In the genomic region with DNA sequence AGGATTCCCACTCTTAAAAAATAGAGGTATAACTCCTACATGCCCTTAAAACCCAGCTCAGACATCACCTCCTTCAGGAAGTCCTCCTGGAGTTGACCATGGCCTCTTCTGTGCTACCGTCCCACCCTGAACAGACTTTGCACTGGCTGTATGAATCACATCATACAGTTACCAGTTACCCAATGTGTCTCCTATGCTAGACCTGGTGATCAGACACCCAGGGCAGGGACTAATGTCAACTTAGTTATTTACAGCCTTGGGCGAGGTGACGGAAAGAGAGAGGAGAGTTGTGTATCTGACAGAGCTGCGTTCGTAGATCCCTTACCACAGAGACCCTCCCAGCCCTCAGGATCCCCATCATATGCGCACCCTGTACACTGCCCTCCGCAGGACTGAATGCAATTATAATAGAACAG, we compare ENCODE assay signal across 1 cellular context.
TF ChIP-seq lines count a peak whose summit lies in the region.

No MANE protein-coding gene starts in this region.

TF ChIP-seq in HepG2, 621 proteins besides CTCF, POLR2A, EP300 and RAD21 (continued from another document and continues in another):
- TF ChIP-seq LCORL (IDR thresholded peaks at IDR 0.05) (no peak), LCORL (CRISPR knock-in tag; IDR thresholded peaks at IDR 0.05) (peak; percentile 49; the same call in 1 of the 2 replicates), MIXL1 (CRISPR knock-in tag; IDR thresholded peaks at IDR 0.05) (peak; percentile 17; the same call in 1 of the 2 replicates), HIVEP1 (CRISPR knock-in tag; IDR thresholded peaks at IDR 0.05) (no peak), SMARCC2 (IDR thresholded peaks at IDR 0.05) (no peak), TBL1XR1 (IDR thresholded peaks at IDR 0.05; ENCODE audit: borderline replicate concordance, low read length, partially characterized antibody) (no peak), FOXJ3 (CRISPR knock-in tag; IDR thresholded peaks at IDR 0.05; ENCODE audit: borderline replicate concordance) (no peak), RXRB (CRISPR knock-in tag; IDR thresholded peaks at IDR 0.05; ENCODE audit: borderline replicate concordance) (0 out of 2 replicates have a peak, but pooled peaks have one; percentile 27), ZFP36L2 (CRISPR knock-in tag; IDR thresholded peaks at IDR 0.05) (no peak), ZNF644 (CRISPR knock-in tag; IDR thresholded peaks at IDR 0.05; ENCODE audit: low read depth) (no peak), AKAP8 (CRISPR knock-in tag; IDR thresholded peaks at IDR 0.05) (no peak), HHEX (CRISPR knock-in tag; IDR thresholded peaks at IDR 0.05) (no peak), HNF4G (IDR thresholded peaks at IDR 0.05; ENCODE audit: borderline replicate concordance, low read depth, low read length) (0 out of 2 replicates have a peak, but pooled peaks have one; percentile 33), HNF4G (CRISPR knock-in tag; IDR thresholded peaks at IDR 0.05; ENCODE audit: borderline replicate concordance, low read depth) (peak; percentile 45; the same call in 1 of the 2 replicates), SP140L (CRISPR knock-in tag; IDR thresholded peaks at IDR 0.05; ENCODE audit: borderline replicate concordance) (no peak), ZNF3 (CRISPR knock-in tag; IDR thresholded peaks at IDR 0.05) (no peak), ZNF24 (IDR thresholded peaks at IDR 0.05) (no peak), CEBPB (IDR thresholded peaks at IDR 0.05; ENCODE audit: borderline replicate concordance, low read depth, low read length) (peak; percentile 63), MED1 (CRISPR knock-in tag; IDR thresholded peaks at IDR 0.05) (0 out of 2 replicates have a peak, but pooled peaks have one; percentile 8), MEF2D (CRISPR knock-in tag; IDR thresholded peaks at IDR 0.05) (no peak), ZNF205 (CRISPR knock-in tag; IDR thresholded peaks at IDR 0.05) (no peak), STAT5B (CRISPR knock-in tag; IDR thresholded peaks at IDR 0.05) (no peak), SNAPC2 (CRISPR knock-in tag; IDR thresholded peaks at IDR 0.05) (peak; percentile 36; the same call in 1 of the 2 replicates), ATF7-NPFF (CRISPR knock-in tag; IDR thresholded peaks at IDR 0.05; ENCODE audit: low read depth) (no peak), ZMYM3 (CRISPR knock-in tag; IDR thresholded peaks at IDR 0.05) (peak; percentile 87), HDAC1 (CRISPR knock-in tag; IDR thresholded peaks at IDR 0.05) (peak; percentile 44; the same call in 1 of the 2 replicates), NCOR1 (IDR thresholded peaks at IDR 0.05; ENCODE audit: borderline replicate concordance, low read length) (peak; percentile 60; the same call in 1 of the 2 replicates), ZNF274 (CRISPR knock-in tag; IDR thresholded peaks at IDR 0.05) (no peak), SMYD3 (CRISPR knock-in tag; IDR thresholded peaks at IDR 0.05) (no peak), HOXA3 (CRISPR knock-in tag; IDR thresholded peaks at IDR 0.05) (no peak), TP53 (CRISPR knock-in tag; conservative IDR thresholded peaks at IDR 0.05) (no peak), TEAD2 (CRISPR knock-in tag; IDR thresholded peaks at IDR 0.05) (no peak), TBX2 (CRISPR knock-in tag; IDR thresholded peaks at IDR 0.05; ENCODE audit: borderline replicate concordance) (peak; percentile 66; the same call in 1 of the 2 replicates), SAFB2 (CRISPR knock-in tag; IDR thresholded peaks at IDR 0.05; ENCODE audit: borderline replicate concordance, low read depth) (no peak), ZBTB38 (CRISPR knock-in tag; IDR thresholded peaks at IDR 0.05) (peak; percentile 79; the same call in 1 of the 2 replicates), ZFP36 (IDR thresholded peaks at IDR 0.05; ENCODE audit: borderline replicate concordance, low read depth, low read length, partially characterized antibody) (peak; percentile 99), ZNF180 (CRISPR knock-in tag; IDR thresholded peaks at IDR 0.05; ENCODE audit: borderline replicate concordance, low read depth) (no peak), HDAC2 (CRISPR knock-in tag; IDR thresholded peaks at IDR 0.05) (no peak), FOXP1 (IDR thresholded peaks at IDR 0.05) (no peak), FOXP1 (CRISPR knock-in tag; IDR thresholded peaks at IDR 0.05) (peak; percentile 70), JUNB (CRISPR knock-in tag; IDR thresholded peaks at IDR 0.05; ENCODE audit: borderline replicate concordance) (no peak), ZNF788 (CRISPR knock-in tag; IDR thresholded peaks at IDR 0.05; ENCODE audit: borderline replicate concordance) (no peak), YEATS4 (CRISPR knock-in tag; IDR thresholded peaks at IDR 0.05; ENCODE audit: borderline replicate concordance) (no peak)
- TF ChIP-seq, protein P1, sequence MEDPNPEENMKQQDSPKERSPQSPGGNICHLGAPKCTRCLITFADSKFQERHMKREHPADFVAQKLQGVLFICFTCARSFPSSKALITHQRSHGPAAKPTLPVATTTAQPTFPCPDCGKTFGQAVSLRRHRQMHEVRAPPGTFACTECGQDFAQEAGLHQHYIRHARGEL (CRISPR knock-in tag; IDR thresholded peaks at IDR 0.05) = no peak
- TF ChIP-seq, protein P2, sequence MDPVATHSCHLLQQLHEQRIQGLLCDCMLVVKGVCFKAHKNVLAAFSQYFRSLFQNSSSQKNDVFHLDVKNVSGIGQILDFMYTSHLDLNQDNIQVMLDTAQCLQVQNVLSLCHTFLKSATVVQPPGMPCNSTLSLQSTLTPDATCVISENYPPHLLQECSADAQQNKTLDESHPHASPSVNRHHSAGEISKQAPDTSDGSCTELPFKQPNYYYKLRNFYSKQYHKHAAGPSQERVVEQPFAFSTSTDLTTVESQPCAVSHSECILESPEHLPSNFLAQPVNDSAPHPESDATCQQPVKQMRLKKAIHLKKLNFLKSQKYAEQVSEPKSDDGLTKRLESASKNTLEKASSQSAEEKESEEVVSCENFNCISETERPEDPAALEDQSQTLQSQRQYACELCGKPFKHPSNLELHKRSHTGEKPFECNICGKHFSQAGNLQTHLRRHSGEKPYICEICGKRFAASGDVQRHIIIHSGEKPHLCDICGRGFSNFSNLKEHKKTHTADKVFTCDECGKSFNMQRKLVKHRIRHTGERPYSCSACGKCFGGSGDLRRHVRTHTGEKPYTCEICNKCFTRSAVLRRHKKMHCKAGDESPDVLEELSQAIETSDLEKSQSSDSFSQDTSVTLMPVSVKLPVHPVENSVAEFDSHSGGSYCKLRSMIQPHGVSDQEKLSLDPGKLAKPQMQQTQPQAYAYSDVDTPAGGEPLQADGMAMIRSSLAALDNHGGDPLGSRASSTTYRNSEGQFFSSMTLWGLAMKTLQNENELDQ (CRISPR knock-in tag; IDR thresholded peaks at IDR 0.05; ENCODE audit: borderline replicate concordance) = no peak
- TF ChIP-seq, protein P3, sequence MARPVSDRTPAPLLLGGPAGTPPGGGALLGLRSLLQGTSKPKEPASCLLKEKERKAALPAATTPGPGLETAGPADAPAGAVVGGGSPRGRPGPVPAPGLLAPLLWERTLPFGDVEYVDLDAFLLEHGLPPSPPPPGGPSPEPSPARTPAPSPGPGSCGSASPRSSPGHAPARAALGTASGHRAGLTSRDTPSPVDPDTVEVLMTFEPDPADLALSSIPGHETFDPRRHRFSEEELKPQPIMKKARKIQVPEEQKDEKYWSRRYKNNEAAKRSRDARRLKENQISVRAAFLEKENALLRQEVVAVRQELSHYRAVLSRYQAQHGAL (CRISPR knock-in tag; IDR thresholded peaks at IDR 0.05; ENCODE audit: not compliant biosample characterization) = no peak
- TF ChIP-seq, protein P4, sequence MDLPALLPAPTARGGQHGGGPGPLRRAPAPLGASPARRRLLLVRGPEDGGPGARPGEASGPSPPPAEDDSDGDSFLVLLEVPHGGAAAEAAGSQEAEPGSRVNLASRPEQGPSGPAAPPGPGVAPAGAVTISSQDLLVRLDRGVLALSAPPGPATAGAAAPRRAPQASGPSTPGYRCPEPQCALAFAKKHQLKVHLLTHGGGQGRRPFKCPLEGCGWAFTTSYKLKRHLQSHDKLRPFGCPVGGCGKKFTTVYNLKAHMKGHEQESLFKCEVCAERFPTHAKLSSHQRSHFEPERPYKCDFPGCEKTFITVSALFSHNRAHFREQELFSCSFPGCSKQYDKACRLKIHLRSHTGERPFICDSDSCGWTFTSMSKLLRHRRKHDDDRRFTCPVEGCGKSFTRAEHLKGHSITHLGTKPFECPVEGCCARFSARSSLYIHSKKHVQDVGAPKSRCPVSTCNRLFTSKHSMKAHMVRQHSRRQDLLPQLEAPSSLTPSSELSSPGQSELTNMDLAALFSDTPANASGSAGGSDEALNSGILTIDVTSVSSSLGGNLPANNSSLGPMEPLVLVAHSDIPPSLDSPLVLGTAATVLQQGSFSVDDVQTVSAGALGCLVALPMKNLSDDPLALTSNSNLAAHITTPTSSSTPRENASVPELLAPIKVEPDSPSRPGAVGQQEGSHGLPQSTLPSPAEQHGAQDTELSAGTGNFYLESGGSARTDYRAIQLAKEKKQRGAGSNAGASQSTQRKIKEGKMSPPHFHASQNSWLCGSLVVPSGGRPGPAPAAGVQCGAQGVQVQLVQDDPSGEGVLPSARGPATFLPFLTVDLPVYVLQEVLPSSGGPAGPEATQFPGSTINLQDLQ (CRISPR knock-in tag; IDR thresholded peaks at IDR 0.05) = no peak
- TF ChIP-seq, protein P5, sequence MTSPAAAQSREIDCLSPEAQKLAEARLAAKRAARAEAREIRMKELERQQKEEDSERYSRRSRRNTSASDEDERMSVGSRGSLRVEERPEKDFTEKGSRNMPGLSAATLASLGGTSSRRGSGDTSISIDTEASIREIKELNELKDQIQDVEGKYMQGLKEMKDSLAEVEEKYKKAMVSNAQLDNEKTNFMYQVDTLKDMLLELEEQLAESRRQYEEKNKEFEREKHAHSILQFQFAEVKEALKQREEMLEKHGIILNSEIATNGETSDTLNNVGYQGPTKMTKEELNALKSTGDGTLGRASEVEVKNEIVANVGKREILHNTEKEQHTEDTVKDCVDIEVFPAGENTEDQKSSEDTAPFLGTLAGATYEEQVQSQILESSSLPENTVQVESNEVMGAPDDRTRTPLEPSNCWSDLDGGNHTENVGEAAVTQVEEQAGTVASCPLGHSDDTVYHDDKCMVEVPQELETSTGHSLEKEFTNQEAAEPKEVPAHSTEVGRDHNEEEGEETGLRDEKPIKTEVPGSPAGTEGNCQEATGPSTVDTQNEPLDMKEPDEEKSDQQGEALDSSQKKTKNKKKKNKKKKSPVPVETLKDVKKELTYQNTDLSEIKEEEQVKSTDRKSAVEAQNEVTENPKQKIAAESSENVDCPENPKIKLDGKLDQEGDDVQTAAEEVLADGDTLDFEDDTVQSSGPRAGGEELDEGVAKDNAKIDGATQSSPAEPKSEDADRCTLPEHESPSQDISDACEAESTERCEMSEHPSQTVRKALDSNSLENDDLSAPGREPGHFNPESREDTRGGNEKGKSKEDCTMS (CRISPR knock-in tag; conservative IDR thresholded peaks at IDR 0.05) = no peak
- TF ChIP-seq, protein P6, sequence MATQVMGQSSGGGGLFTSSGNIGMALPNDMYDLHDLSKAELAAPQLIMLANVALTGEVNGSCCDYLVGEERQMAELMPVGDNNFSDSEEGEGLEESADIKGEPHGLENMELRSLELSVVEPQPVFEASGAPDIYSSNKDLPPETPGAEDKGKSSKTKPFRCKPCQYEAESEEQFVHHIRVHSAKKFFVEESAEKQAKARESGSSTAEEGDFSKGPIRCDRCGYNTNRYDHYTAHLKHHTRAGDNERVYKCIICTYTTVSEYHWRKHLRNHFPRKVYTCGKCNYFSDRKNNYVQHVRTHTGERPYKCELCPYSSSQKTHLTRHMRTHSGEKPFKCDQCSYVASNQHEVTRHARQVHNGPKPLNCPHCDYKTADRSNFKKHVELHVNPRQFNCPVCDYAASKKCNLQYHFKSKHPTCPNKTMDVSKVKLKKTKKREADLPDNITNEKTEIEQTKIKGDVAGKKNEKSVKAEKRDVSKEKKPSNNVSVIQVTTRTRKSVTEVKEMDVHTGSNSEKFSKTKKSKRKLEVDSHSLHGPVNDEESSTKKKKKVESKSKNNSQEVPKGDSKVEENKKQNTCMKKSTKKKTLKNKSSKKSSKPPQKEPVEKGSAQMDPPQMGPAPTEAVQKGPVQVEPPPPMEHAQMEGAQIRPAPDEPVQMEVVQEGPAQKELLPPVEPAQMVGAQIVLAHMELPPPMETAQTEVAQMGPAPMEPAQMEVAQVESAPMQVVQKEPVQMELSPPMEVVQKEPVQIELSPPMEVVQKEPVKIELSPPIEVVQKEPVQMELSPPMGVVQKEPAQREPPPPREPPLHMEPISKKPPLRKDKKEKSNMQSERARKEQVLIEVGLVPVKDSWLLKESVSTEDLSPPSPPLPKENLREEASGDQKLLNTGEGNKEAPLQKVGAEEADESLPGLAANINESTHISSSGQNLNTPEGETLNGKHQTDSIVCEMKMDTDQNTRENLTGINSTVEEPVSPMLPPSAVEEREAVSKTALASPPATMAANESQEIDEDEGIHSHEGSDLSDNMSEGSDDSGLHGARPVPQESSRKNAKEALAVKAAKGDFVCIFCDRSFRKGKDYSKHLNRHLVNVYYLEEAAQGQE (IDR thresholded peaks at IDR 0.05; ENCODE audit: borderline replicate concordance in 1 of 2, low read depth in 1 of 2, low read length in 2 of 2) = no peak
- TF ChIP-seq, protein P7, sequence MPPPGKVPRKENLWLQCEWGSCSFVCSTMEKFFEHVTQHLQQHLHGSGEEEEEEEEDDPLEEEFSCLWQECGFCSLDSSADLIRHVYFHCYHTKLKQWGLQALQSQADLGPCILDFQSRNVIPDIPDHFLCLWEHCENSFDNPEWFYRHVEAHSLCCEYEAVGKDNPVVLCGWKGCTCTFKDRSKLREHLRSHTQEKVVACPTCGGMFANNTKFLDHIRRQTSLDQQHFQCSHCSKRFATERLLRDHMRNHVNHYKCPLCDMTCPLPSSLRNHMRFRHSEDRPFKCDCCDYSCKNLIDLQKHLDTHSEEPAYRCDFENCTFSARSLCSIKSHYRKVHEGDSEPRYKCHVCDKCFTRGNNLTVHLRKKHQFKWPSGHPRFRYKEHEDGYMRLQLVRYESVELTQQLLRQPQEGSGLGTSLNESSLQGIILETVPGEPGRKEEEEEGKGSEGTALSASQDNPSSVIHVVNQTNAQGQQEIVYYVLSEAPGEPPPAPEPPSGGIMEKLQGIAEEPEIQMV (CRISPR knock-in tag; IDR thresholded peaks at IDR 0.05; ENCODE audit: low read depth) = no peak
- TF ChIP-seq, protein P8, sequence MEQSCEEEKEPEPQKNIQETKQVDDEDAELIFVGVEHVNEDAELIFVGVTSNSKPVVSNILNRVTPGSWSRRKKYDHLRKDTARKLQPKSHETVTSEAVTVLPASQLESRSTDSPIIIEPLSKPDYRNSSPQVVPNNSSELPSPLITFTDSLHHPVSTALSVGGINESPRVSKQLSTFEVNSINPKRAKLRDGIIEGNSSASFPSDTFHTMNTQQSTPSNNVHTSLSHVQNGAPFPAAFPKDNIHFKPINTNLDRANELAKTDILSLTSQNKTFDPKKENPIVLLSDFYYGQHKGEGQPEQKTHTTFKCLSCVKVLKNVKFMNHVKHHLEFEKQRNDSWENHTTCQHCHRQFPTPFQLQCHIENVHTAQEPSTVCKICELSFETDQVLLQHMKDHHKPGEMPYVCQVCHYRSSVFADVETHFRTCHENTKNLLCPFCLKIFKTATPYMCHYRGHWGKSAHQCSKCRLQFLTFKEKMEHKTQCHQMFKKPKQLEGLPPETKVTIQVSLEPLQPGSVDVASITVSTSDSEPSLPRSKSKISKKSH (CRISPR knock-in tag; IDR thresholded peaks at IDR 0.05; ENCODE audit: borderline replicate concordance) = no peak
- TF ChIP-seq, protein P9, sequence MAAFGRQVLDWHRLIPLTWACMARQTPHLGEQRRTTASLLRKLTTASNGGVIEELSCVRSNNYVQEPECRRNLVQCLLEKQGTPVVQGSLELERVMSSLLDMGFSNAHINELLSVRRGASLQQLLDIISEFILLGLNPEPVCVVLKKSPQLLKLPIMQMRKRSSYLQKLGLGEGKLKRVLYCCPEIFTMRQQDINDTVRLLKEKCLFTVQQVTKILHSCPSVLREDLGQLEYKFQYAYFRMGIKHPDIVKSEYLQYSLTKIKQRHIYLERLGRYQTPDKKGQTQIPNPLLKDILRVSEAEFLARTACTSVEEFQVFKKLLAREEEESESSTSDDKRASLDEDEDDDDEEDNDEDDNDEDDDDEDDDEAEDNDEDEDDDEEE (CRISPR knock-in tag; IDR thresholded peaks at IDR 0.05) = no peak
